Comparison of ENCODE assay signal across 16 cellular contexts in the genomic region with DNA sequence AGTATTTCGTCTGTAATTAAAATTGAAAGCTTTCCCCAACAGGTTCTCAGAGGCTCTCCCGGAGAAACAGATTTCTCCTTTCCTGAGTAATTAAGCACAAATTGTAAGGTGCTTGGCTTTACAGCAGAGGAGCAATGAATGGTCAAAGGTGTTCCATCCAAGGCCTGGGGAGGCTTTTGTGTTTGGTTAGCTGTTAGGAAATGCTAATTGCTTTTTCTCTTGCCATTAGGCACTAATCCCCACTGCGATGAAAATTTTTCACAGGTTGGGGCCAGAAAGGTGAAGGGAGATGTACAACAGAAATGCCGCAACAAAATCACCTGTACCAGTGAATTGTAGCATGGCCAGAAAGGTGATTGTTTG.
"Had no signal": no experiment of that assay in that cellular context is flagged by ENCODE, and none has a peak within 500 bp of the region (broad histone marks: within the 10 kb centered on the region; RNA-seq: fewer than 3 reads in every experiment).

No MANE protein-coding gene starts in this region.

- H3K4me1 ChIP-seq: colonic mucosa, prostate gland, tibial nerve had no signal

- H3K27ac ChIP-seq: colonic mucosa, prostate gland, skin epidermis, tibial nerve had no signal

- ATAC-seq: left ventricle myocardium superior; natural killer cell treated with Interleukin-12 subunit alpha and Interleukin-12 subunit beta and Interleukin-15 and Interleukin-18, amount 100 ng/mL, for 72 hours; right cardiac atrium had no signal

- H3K4me3 ChIP-seq: colonic mucosa, prostate gland, skin epidermis, tibial nerve had no signal

- H3K27me3 ChIP-seq: colonic mucosa, tibial nerve had no signal

- H3K9me3 ChIP-seq: colonic mucosa, prostate gland, tibial nerve had no signal

- DNase-seq: activated CD4-positive, alpha-beta T cell treated with anti-CD3 and anti-CD28 coated beads, Interleukin-2, amount 50 U/mL, for 1 hour; activated CD8-positive, alpha-beta memory T cell treated with anti-CD3 and anti-CD28 coated beads for 24 hours; activated naive CD8-positive, alpha-beta T cell treated with anti-CD3 and anti-CD28 coated beads for 36 hours; amygdala; central memory CD4-positive, alpha-beta T cell; colonic mucosa; foreskin fibroblast; left ventricle myocardium superior; right cardiac atrium; stimulated activated CD4-positive, alpha-beta T cell treated with anti-CD3 and anti-CD28 coated beads, Interleukin-15, amount 100 ng/mL, for 24 hours; stimulated activated CD4-positive, alpha-beta T cell treated with anti-CD3 and anti-CD28 coated beads, Interleukin-4, amount 100 ng/mL, for 1 hour; stimulated activated naive CD4-positive, alpha-beta T cell had no signal

- H3K36me3 ChIP-seq: colonic mucosa, prostate gland, tibial nerve had no signal
